Comparison of ENCODE assay signal across 8 cellular contexts in genomic region chr11:36594316-36594989, GRCh38. TPM values are rescaled to one million over a fixed set of nuclear protein-coding genes. Genes with fewer than 3 reads are reported as not detected.
A peak's percentile ranks its signal among the peaks of the same experiment; 100 is the strongest.
DNase-seq lines count a peak whose midpoint lies in the region; ATAC-seq and TF ChIP-seq lines count a peak whose summit lies in the region.

IFTAP (plus strand) TSS chr11:36594502; CDS start chr11:36610104, 15,602 bp downstream.

- H3K4me3 ChIP-seq in GM06990 (replicated peaks; ENCODE audit: low read depth, low read length) (peak within 1 kb of the TSS; percentile 4), sigmoid colon (peak within 1 kb of the TSS; percentile 66 to 71 (median 69))

- H3K4me3 Mint-ChIP-seq in T-helper 1 cell treated with Interleukin-12 subunit alpha and Interleukin-12 subunit beta and Interleukin-4 antibody, amounts not matched to agents 30 μg/mL and 1 μg/mL, for 36 hours, result peak within 1 kb of the TSS; percentile 86

- 1 to 2% methylated on average over 29 of the region's 29 CpGs for WGBS in sigmoid colon, 2 donors

- ATAC-seq in HG02642 (IDR thresholded peaks at IDR 0.05; ENCODE audit: poor library complexity, unreplicated experiment), result peak; percentile 78

- H3K36me3 ChIP-seq in GM06990 (ENCODE audit: control insufficient read depth, insufficient read depth, low read length) (no peaks in the 10 kb centered on the region), sigmoid colon (no peaks in the 10 kb centered on the region)

- peaks cover 48% of the 10 kb centered on the region for H3K27me3 Mint-ChIP-seq in T-helper 1 cell treated with Interleukin-12 subunit alpha and Interleukin-12 subunit beta and Interleukin-4 antibody, amounts not matched to agents 30 μg/mL and 1 μg/mL, for 36 hours (ENCODE audit: low read depth)

- H3K27ac ChIP-seq in sigmoid colon, result peak within 1 kb of the TSS; percentile 70 to 76 (median 74)

- TF ChIP-seq POLR2A in sigmoid colon (IDR thresholded peaks at IDR 0.05), result no peak

- peaks cover 8% of the 10 kb centered on the region for H3K4me1 Mint-ChIP-seq in T-helper 1 cell treated with Interleukin-12 subunit alpha and Interleukin-12 subunit beta and Interleukin-4 antibody, amounts not matched to agents 30 μg/mL and 1 μg/mL, for 36 hours (ENCODE audit: low read depth)

- H3K4me1 ChIP-seq in sigmoid colon, result peaks cover 0 to 17% (median 10%) of the 10 kb centered on the region in 4 donors

- no peak within 1 kb of the TSS for H3K27ac Mint-ChIP-seq in T-helper 1 cell treated with Interleukin-12 subunit alpha and Interleukin-12 subunit beta and Interleukin-4 antibody, amounts not matched to agents 30 μg/mL and 1 μg/mL, for 36 hours

- H3K27me3 ChIP-seq in GM06990 (replicated peaks; ENCODE audit: control insufficient read depth, insufficient read depth, low read length), result peaks cover 3% of the 10 kb centered on the region
- no peaks in the 10 kb centered on the region for H3K27me3 ChIP-seq in sigmoid colon

- no peaks in the 10 kb centered on the region for H3K9me3 ChIP-seq in sigmoid colon

- TF ChIP-seq EP300 in sigmoid colon (IDR thresholded peaks at IDR 0.05), result no peak

- intact Hi-C loops in sigmoid colon (cut with DNase I), result no loop called here

- no peaks in the 10 kb centered on the region for H3K9me3 Mint-ChIP-seq in T-helper 1 cell treated with Interleukin-12 subunit alpha and Interleukin-12 subunit beta and Interleukin-4 antibody, amounts not matched to agents 30 μg/mL and 1 μg/mL, for 36 hours

- no peak for DNase-seq in GM06990 (ENCODE audit: extremely low read depth, insufficient read length)
- DNase-seq in NCI-H146 treated with DMSO at 0.1 percent for 48 hours (lab: John Stamatoyannopoulos, UW; ENCODE audit: unreplicated experiment), result peak; percentile 83
- peak; percentile 98 for DNase-seq in cerebellar cortex (ENCODE audit: low spot score)
- peak; percentile 11 for DNase-seq in iPS-NIHi7 (ENCODE audit: extremely low spot score)
- DNase-seq in sigmoid colon, result peak; percentile 68
- DNase-seq in effector CD4-positive, alpha-beta T cell, result no peak

- H3K36me3 Mint-ChIP-seq in T-helper 1 cell treated with Interleukin-12 subunit alpha and Interleukin-12 subunit beta and Interleukin-4 antibody, amounts not matched to agents 30 μg/mL and 1 μg/mL, for 36 hours (ENCODE audit: low read depth), result no peaks in the 10 kb centered on the region

- TF ChIP-seq CTCF in GM06990 (IDR thresholded peaks at IDR 0.05; ENCODE audit: insufficient read depth, low read length, poor library complexity, severe bottlenecking), result no peak
- no peak for TF ChIP-seq CTCF in sigmoid colon (IDR thresholded peaks at IDR 0.05)

RNA-seq across cellular contexts. Expression of gene IFTAP, which starts in this region (rescaled TPM):
- 10 to 100 TPM; 38.5 to 77.3 (median 55.3) TPM for total RNA-seq in sigmoid colon
- polyA plus RNA-seq in sigmoid colon, result 10 to 100 TPM; 12.7 to 28.8 (median 19.9) TPM

Comparison
In these comparisons a context has a peak if more than half of its experiments do, and no peak if none do; other contexts are left out.
1. DNase-seq: peak in NCI-H146 treated with DMSO at 0.1 percent for 48 hours (single experiment), cerebellar cortex (single experiment), iPS-NIHi7 (single experiment) and sigmoid colon (single experiment); none in GM06990 (single experiment) and effector CD4-positive, alpha-beta T cell (single experiment).